In genomic region chr15:25850154-25851111, GRCh38 we compare ENCODE assay signal across 8 cellular contexts. TPM values are rescaled to one million over a fixed set of nuclear protein-coding genes. Genes with fewer than 3 reads are reported as not detected.
DNase-seq lines count a peak whose midpoint lies in the region; ATAC-seq, FAIRE-seq and TF ChIP-seq lines count a peak whose summit lies in the region.

No MANE protein-coding gene starts in this region.

- TF ChIP-seq CTCF in dorsolateral prefrontal cortex (IDR thresholded peaks at IDR 0.05 in 54 of 56, conservative IDR thresholded peaks at IDR 0.05 in 2 of 56; ENCODE audit: low read depth in 1 of 56, partially characterized antibody in 56 of 56), result no peak

- peaks cover 0 to 14% (median 0%) of the 10 kb centered on the region in 45 donors for H3K27me3 ChIP-seq in dorsolateral prefrontal cortex

- peak; percentile 66 to 71 for DNase-seq in activated CD4-positive, alpha-beta T cell treated with anti-CD3 and anti-CD28 coated beads for 4 hours
- DNase-seq in dorsolateral prefrontal cortex (no peak), medulla oblongata (ENCODE audit: extremely low spot score) (peak; percentile 5), NCI-H2029 (lab: John Stamatoyannopoulos, UW) (no peak)
- peak; percentile 54 for DNase-seq in stimulated activated CD8-positive, alpha-beta memory T cell treated with anti-CD3 and anti-CD28 coated beads, Interleukin-4, amount 100 ng/mL, for 24 hours (ENCODE audit: low read depth)

- ATAC-seq in GM19397 (IDR thresholded peaks at IDR 0.05; ENCODE audit: unreplicated experiment), result peak; percentile 85
- peak; percentile 73 for ATAC-seq in HG03521 (IDR thresholded peaks at IDR 0.05; ENCODE audit: unreplicated experiment)

- H3K27ac ChIP-seq in dorsolateral prefrontal cortex, result peak overlapping the region in 27 of 59 donors; percentile 1 to 72 (median 40)

- intact Hi-C loops in dorsolateral prefrontal cortex (cut with DNase I), result loop anchor here in 1 of 2 donors (10.0 kb wide), 1 partner anchor 84 kb away; no protein-coding TSS in a partner anchor

- peak overlapping the region in 55 of 59 donors; percentile 7 to 63 (median 38) for H3K4me3 ChIP-seq in dorsolateral prefrontal cortex

- FAIRE-seq in A204.1 (lab: Jason Lieb, UNC), result peak; percentile 51

RNA-seq across cellular contexts. Expression of gene ATP10A, which starts 12.7 kb away (rescaled TPM):
- 10 to 100 TPM in 86 of 120 experiments, 1 to 10 TPM in 34; 3.9 to 44.5 (median 12.6) TPM for total RNA-seq in dorsolateral prefrontal cortex

Comparison
In these comparisons a context has a peak if more than half of its experiments do, and no peak if none do; other contexts are left out.
1. DNase-seq: peak in activated CD4-positive, alpha-beta T cell treated with anti-CD3 and anti-CD28 coated beads for 4 hours (2 of 2), medulla oblongata (single experiment) and stimulated activated CD8-positive, alpha-beta memory T cell treated with anti-CD3 and anti-CD28 coated beads, Interleukin-4, amount 100 ng/mL, for 24 hours (single experiment); none in dorsolateral prefrontal cortex (0 of 10) and NCI-H2029 (single experiment).